22 cellular contexts compared by ENCODE assay signal in the genomic region with DNA sequence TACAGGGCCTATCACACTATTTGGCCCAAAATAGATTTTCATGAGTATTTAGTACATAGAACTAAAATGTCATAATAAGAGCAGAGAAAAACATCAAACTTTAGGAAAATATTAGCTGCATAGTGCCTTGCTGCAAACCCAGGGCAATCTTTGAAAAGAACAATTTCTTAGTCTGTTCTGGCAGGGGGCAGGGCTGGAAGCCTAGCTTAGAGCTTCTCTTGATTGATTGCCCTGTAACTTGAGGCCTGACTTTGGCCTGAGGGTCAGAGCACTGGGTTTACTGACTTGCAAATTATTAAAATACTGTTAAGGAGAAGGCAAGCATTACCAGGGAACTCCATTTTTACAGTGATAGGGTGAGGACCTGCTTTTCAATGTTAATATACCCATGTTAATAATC.
"Had no signal": no experiment of that assay in that cellular context is flagged by ENCODE, and none has a peak within 500 bp of the region (broad histone marks: within the 10 kb centered on the region; RNA-seq: fewer than 3 reads in every experiment).

No MANE protein-coding gene starts in this region.

- H3K4me1 Mint-ChIP-seq: activated CD4-positive, alpha-beta T cell treated with anti-CD3 and anti-CD28 coated beads, Interleukin-2, amount 10 ng/mL, durations not matched to agents 7 days and 5 days; activated naive CD4-positive, alpha-beta T cell treated with anti-CD3 and anti-CD28 coated beads, Interleukin-2, amount 10 ng/mL, durations not matched to agents 7 days and 5 days; immature natural killer cell; natural killer cell; stimulated activated effector memory CD8-positive, alpha-beta T cell treated with anti-CD3 and anti-CD28 coated beads, Interleukin-12 subunit alpha, Interleukin-12 subunit beta, amount 100 ng/mL, for 72 hours; T-helper 17 cell had no signal

- H3K36me3 Mint-ChIP-seq: activated naive CD4-positive, alpha-beta T cell treated with anti-CD3 and anti-CD28 coated beads, Interleukin-2, amount 10 ng/mL, durations not matched to agents 7 days and 5 days; immature natural killer cell; natural killer cell; stimulated activated effector memory CD8-positive, alpha-beta T cell treated with anti-CD3 and anti-CD28 coated beads, Interleukin-12 subunit alpha, Interleukin-12 subunit beta, amount 100 ng/mL, for 72 hours had no signal

- H3K27ac Mint-ChIP-seq: activated CD4-positive, alpha-beta T cell treated with anti-CD3 and anti-CD28 coated beads, Interleukin-2, amount 10 ng/mL, durations not matched to agents 7 days and 5 days; activated naive CD4-positive, alpha-beta T cell treated with anti-CD3 and anti-CD28 coated beads, Interleukin-2, amount 10 ng/mL, durations not matched to agents 7 days and 5 days; activated T-helper 2 cell treated with anti-CD3 and anti-CD28 coated beads, Interferon-gamma antibody, Interleukin-2, Interleukin-4, amounts not matched to agents 10 μg/mL and 5 μg/mL and 100 μg/mL, durations not matched to agents 14 hours and 24 hours and 36 hours; immature natural killer cell; natural killer cell; stimulated activated effector memory CD8-positive, alpha-beta T cell treated with anti-CD3 and anti-CD28 coated beads, Interleukin-12 subunit alpha, Interleukin-12 subunit beta, amount 100 ng/mL, for 72 hours; T-helper 17 cell had no signal

- DNase-seq: activated CD4-positive, alpha-beta T cell treated with anti-CD3 and anti-CD28 coated beads, Interleukin-2, amount 10 ng/mL, durations not matched to agents 7 days and 5 days; activated CD4-positive, CD25-positive, alpha-beta regulatory T cell; activated CD8-positive, alpha-beta memory T cell treated with anti-CD3 and anti-CD28 coated beads for 24 hours; activated naive CD4-positive, alpha-beta T cell treated with anti-CD3 and anti-CD28 coated beads, Interleukin-2, amount 10 ng/mL, durations not matched to agents 7 days and 5 days; activated T-cell treated with anti-CD3 and anti-CD28 coated beads for 4 hours; caudate nucleus; effector memory CD4-positive, alpha-beta T cell; hippocampal formation; immature natural killer cell; left colon; mucosa of descending colon; natural killer cell; retina; T-helper 17 cell; thyroid gland had no signal

- H3K9me3 Mint-ChIP-seq: activated CD4-positive, alpha-beta T cell treated with anti-CD3 and anti-CD28 coated beads, Interleukin-2, amount 10 ng/mL, durations not matched to agents 7 days and 5 days; activated naive CD4-positive, alpha-beta T cell treated with anti-CD3 and anti-CD28 coated beads, Interleukin-2, amount 10 ng/mL, durations not matched to agents 7 days and 5 days; activated T-helper 2 cell treated with anti-CD3 and anti-CD28 coated beads, Interferon-gamma antibody, Interleukin-2, Interleukin-4, amounts not matched to agents 10 μg/mL and 5 μg/mL and 100 μg/mL, durations not matched to agents 14 hours and 24 hours and 36 hours had no signal

- H3K36me3 ChIP-seq: adrenal gland, thyroid gland, vagina had no signal

- H3K27ac ChIP-seq: adrenal gland, coronary artery, epithelial cell of prostate, skin epidermis, thyroid gland, vagina had no signal

- H3K27me3 Mint-ChIP-seq: activated CD4-positive, alpha-beta T cell treated with anti-CD3 and anti-CD28 coated beads, Interleukin-2, amount 10 ng/mL, durations not matched to agents 7 days and 5 days; activated naive CD4-positive, alpha-beta T cell treated with anti-CD3 and anti-CD28 coated beads, Interleukin-2, amount 10 ng/mL, durations not matched to agents 7 days and 5 days; T-helper 17 cell had no signal

- H3K9me3 ChIP-seq: adrenal gland, mucosa of descending colon, thyroid gland, vagina had no signal

- ATAC-seq: left colon; mucosa of descending colon; natural killer cell; stimulated activated effector memory CD8-positive, alpha-beta T cell treated with anti-CD3 and anti-CD28 coated beads, Interleukin-12 subunit alpha, Interleukin-12 subunit beta, amount 100 ng/mL, for 72 hours; T-helper 17 cell had no signal

- H3K4me3 ChIP-seq: adrenal gland, coronary artery, mucosa of descending colon, skin epidermis, thyroid gland, vagina had no signal

- H3K4me3 Mint-ChIP-seq: activated CD4-positive, alpha-beta T cell treated with anti-CD3 and anti-CD28 coated beads, Interleukin-2, amount 10 ng/mL, durations not matched to agents 7 days and 5 days; activated naive CD4-positive, alpha-beta T cell treated with anti-CD3 and anti-CD28 coated beads, Interleukin-2, amount 10 ng/mL, durations not matched to agents 7 days and 5 days; immature natural killer cell; natural killer cell; stimulated activated effector memory CD8-positive, alpha-beta T cell treated with anti-CD3 and anti-CD28 coated beads, Interleukin-12 subunit alpha, Interleukin-12 subunit beta, amount 100 ng/mL, for 72 hours; T-helper 17 cell had no signal

- H3K27me3 ChIP-seq: adrenal gland, thyroid gland, vagina had no signal

- H3K4me1 ChIP-seq: adrenal gland, thyroid gland had no signal
